ENCODE assay signal across 8 cellular contexts in the genomic region with DNA sequence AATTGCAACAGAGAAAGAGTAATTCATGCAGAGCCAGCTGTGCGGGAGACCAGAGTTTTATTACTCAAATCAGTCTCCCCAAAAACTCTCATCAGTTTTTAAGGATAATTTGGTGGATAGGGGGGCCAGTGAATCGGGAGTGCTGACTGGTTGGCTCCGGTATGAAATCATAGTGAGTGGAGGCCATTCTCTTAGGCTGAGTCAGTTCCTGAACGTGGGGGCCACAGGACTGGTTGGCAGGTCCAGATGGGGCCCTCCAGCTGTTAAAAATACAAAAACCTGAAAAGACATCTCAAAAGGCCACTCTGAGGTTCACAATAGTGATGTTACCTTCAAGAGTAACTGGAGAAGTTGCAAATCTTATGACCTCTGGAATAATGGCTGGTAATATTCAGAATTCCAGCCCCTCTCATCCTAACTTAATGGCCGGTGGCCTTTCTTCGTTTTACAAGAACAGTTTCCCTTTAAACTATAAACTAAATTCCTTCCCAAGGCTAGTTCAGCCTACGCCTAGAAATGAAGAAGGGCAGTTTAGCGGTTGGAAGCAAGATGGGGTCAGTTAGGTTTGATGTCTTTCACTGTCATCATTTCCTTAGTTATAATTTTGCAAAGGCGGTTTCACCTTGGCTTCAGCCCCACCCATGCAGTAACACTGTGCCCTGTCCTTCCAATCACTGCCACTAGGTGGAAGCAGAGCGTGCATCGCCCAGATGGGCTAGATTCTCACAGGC. TPM values are rescaled to one million over a fixed set of nuclear protein-coding genes. Genes with fewer than 3 reads are reported as not detected.
DNase-seq lines count a peak whose midpoint lies in the region; ATAC-seq and TF ChIP-seq lines count a peak whose summit lies in the region.

No MANE protein-coding gene starts in this region.

- H3K4me3 Mint-ChIP-seq in activated naive CD8-positive, alpha-beta T cell = peak overlapping the region; percentile 60

- DNase-seq in MM.1S (peak; percentile 81), cardiac muscle cell (ENCODE audit: low read depth in 1 of 2, low spot score in 1 of 2) (peak; percentile 82), prostate gland (ENCODE audit: low spot score) (peak; percentile 77)

- H3K27ac Mint-ChIP-seq in activated naive CD8-positive, alpha-beta T cell = no peak overlapping the region

- H3K9me3 ChIP-seq in MM.1S (replicated peaks; ENCODE audit: insufficient read depth, low read length) (no peaks in the 10 kb centered on the region), SU-DHL-6 (ENCODE audit: insufficient read depth, low read length) (no peaks in the 10 kb centered on the region), cardiac muscle cell (ENCODE audit: low read depth) (no peaks in the 10 kb centered on the region), prostate gland (no peaks in the 10 kb centered on the region)

- no peaks in the 10 kb centered on the region for H3K27me3 ChIP-seq in MM.1S (replicated peaks; ENCODE audit: insufficient read depth, low read length)
- H3K27me3 ChIP-seq in SU-DHL-6 (ENCODE audit: low read length) = no peaks in the 10 kb centered on the region
- peaks cover 12% of the 10 kb centered on the region for H3K27me3 ChIP-seq in cardiac muscle cell
- no peaks in the 10 kb centered on the region for H3K27me3 ChIP-seq in prostate gland (replicated peaks; ENCODE audit: insufficient read depth)

- H4K20me1 ChIP-seq in MM.1S (ENCODE audit: insufficient read depth, low read length) (no peaks in the 10 kb centered on the region), SU-DHL-6 (ENCODE audit: low read depth, low read length) (no peaks in the 10 kb centered on the region)

- no peak for ATAC-seq in HG03469 (IDR thresholded peaks at IDR 0.05; ENCODE audit: unreplicated experiment)
- ATAC-seq in HG03025 (IDR thresholded peaks at IDR 0.05; ENCODE audit: low FRiP score, unreplicated experiment) = no peak

- intact Hi-C loops in prostate gland (cut with DNase I) = loop anchor here (1.0 kb wide), 1 partner anchor 45 kb away; no protein-coding TSS in a partner anchor

- peaks cover 4% of the 10 kb centered on the region for H3K36me3 Mint-ChIP-seq in activated naive CD8-positive, alpha-beta T cell

- H3K79me2 ChIP-seq in MM.1S (ENCODE audit: low read length) = peaks cover 8% of the 10 kb centered on the region
- H3K79me2 ChIP-seq in SU-DHL-6 (ENCODE audit: insufficient read depth, low read length) = no peaks in the 10 kb centered on the region

- no peak for TF ChIP-seq POLR2A in prostate gland (IDR thresholded peaks at IDR 0.05)

- peaks cover 27% of the 10 kb centered on the region for H3K4me1 Mint-ChIP-seq in activated naive CD8-positive, alpha-beta T cell (ENCODE audit: low read depth)

- no peak overlapping the region for H3K9ac ChIP-seq in MM.1S (ENCODE audit: low read length)
- no peak overlapping the region for H3K9ac ChIP-seq in SU-DHL-6 (ENCODE audit: low read length)

- 41% methylated on average over 10 of the region's 11 CpGs for WGBS in prostate gland

- H3K9me2 ChIP-seq in MM.1S (replicated peaks; ENCODE audit: insufficient read depth, low read length) = no peaks in the 10 kb centered on the region
- no peaks in the 10 kb centered on the region for H3K9me2 ChIP-seq in SU-DHL-6 (replicated peaks; ENCODE audit: insufficient read depth, low read length)

- no peaks in the 10 kb centered on the region for H3K36me3 ChIP-seq in MM.1S (replicated peaks; ENCODE audit: insufficient read depth, low read length)
- no peaks in the 10 kb centered on the region for H3K36me3 ChIP-seq in SU-DHL-6 (ENCODE audit: low read length)
- H3K36me3 ChIP-seq in cardiac muscle cell = no peaks in the 10 kb centered on the region
- H3K36me3 ChIP-seq in prostate gland = no peaks in the 10 kb centered on the region

- H3K4me3 ChIP-seq in MM.1S (ENCODE audit: low read length) (no peak overlapping the region), SU-DHL-6 (ENCODE audit: insufficient read depth, low read length, poor library complexity, severe bottlenecking) (no peak overlapping the region), cardiac muscle cell (no peak overlapping the region), prostate gland (no peak overlapping the region)

- H3F3A ChIP-seq in MM.1S (ENCODE audit: insufficient read depth, low read length) = peaks cover 16% of the 10 kb centered on the region
- peaks cover 11% of the 10 kb centered on the region for H3F3A ChIP-seq in SU-DHL-6 (ENCODE audit: insufficient read depth)

- H3K27ac ChIP-seq in MM.1S (ENCODE audit: low read length) = no peak overlapping the region
- no peak overlapping the region for H3K27ac ChIP-seq in SU-DHL-6 (ENCODE audit: low read depth, low read length)
- H3K27ac ChIP-seq in cardiac muscle cell = no peak overlapping the region
- H3K27ac ChIP-seq in prostate gland = peak overlapping the region in 1 of 2 donors; percentile 5

- H3K9me3 Mint-ChIP-seq in activated naive CD8-positive, alpha-beta T cell (ENCODE audit: low read depth) = no peaks in the 10 kb centered on the region

- peak; percentile 87 for TF ChIP-seq CTCF in GM12873 (IDR thresholded peaks at IDR 0.05; ENCODE audit: insufficient read depth, low read depth, low read length, missing control alignments)
- TF ChIP-seq CTCF in MM.1S (IDR thresholded peaks at IDR 0.05; ENCODE audit: low read length) = peak; percentile 83
- TF ChIP-seq CTCF in SU-DHL-6 (IDR thresholded peaks at IDR 0.05; ENCODE audit: insufficient read depth, low read length, poor library complexity, severe bottlenecking) = peak; percentile 97
- TF ChIP-seq CTCF in cardiac muscle cell (IDR thresholded peaks at IDR 0.05; ENCODE audit: low read depth, low read length) = peak; percentile 89
- TF ChIP-seq CTCF in prostate gland (IDR thresholded peaks at IDR 0.05) = peak; percentile 55 to 87 (median 80)

- H2AFZ ChIP-seq in MM.1S (ENCODE audit: low read length) = no peak overlapping the region
- no peak overlapping the region for H2AFZ ChIP-seq in SU-DHL-6 (ENCODE audit: low read depth, low read length, severe bottlenecking)

- H3K4me1 ChIP-seq in MM.1S (ENCODE audit: low read length) (peaks cover 18% of the 10 kb centered on the region), cardiac muscle cell (ENCODE audit: low read depth) (no peaks in the 10 kb centered on the region), prostate gland (replicated peaks) (no peaks in the 10 kb centered on the region)

- no peaks in the 10 kb centered on the region for H3K27me3 Mint-ChIP-seq in activated naive CD8-positive, alpha-beta T cell

- H3K4me2 ChIP-seq in MM.1S (ENCODE audit: low read depth, low read length) = 0 out of 2 replicates have a peak overlapping the region, but pooled peaks have one; percentile 37
- H3K4me2 ChIP-seq in SU-DHL-6 (ENCODE audit: low read depth, low read length, poor library complexity, severe bottlenecking) = peak overlapping the region; percentile 42

RNA-seq across cellular contexts. Expression of gene MICA, which starts 6.8 kb away (rescaled TPM):
- total RNA-seq in cardiac muscle cell (7.8 and 15.0 TPM in 2 replicates), prostate gland (10 to 100 TPM; 16.1 to 22.8 TPM)
- polyA plus RNA-seq in cardiac muscle cell = 11.0 and 16.4 TPM in 2 replicates

RNA-seq across cellular contexts. Expression of gene HLA-B, which starts 39.6 kb away (rescaled TPM):
- total RNA-seq in cardiac muscle cell (7.7 and 23.7 TPM in 2 replicates), prostate gland (100 to 1,000 TPM; 846 to 899 TPM)
- polyA plus RNA-seq in cardiac muscle cell = 15.6 and 27.2 TPM in 2 replicates

Comparison
In these comparisons a context has a peak if more than half of its experiments do, and no peak if none do; other contexts are left out.
1. RNA of gene HLA-B, which starts 39.6 kb away (total RNA-seq): 846 to 899 TPM in prostate gland; 7.7 to 23.7 TPM in cardiac muscle cell; every median in the first group is over 10 times any median in the second.
2. Peak in every context shown above with its lines, with median percentiles within 50 percentile points of each other: CTCF ChIP-seq and DNase-seq.